ENCODE assay signal across 13 cellular contexts in the genomic region with DNA sequence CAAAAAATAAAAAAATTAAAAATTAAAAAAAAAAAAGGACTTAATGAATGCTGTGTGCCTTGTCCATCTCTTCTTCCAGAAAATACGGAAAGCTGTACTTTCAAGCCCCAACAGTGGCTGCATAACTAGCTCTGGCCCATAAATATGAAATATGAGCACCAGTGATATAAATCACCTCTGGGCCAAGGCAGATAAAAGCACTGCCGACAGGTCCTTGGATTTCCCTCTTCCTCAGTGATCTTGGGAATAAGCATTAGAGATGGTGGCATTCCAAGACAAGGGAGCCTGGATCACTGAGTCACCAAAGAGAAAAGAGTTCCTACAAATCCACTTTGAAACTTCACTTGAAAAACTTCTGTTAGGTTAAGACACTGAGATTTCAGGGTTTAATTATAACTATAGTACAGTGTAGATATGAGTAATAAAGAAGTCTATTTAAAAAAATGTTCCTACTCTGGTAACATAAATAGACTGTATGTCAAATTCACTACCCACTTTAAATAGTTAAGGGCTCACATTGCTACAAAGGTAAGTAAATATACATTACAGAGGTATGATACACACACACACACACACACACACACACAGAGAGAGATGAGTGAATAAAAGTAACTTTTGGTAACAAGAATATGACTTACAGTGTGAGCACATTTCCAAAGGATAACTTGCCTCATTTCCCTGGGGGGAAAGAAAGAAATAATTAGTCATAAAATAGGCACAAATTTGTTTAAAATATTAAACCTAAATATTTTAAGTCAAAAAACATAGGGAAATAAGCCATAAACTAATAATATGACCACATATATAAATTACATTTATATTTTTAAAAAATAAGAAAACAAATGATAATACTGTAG. TPM values are rescaled to one million over a fixed set of nuclear protein-coding genes. Genes with fewer than 3 reads are reported as not detected.
DNase-seq lines count a peak whose midpoint lies in the region; ATAC-seq and TF ChIP-seq lines count a peak whose summit lies in the region.
"Had no signal": no experiment of that assay in that cellular context is flagged by ENCODE, and none has a peak within 500 bp of the region (broad histone marks: within the 10 kb centered on the region; RNA-seq: fewer than 3 reads in every experiment).

No MANE protein-coding gene starts in this region.

- peaks cover 46% of the 10 kb centered on the region for H4K20me1 ChIP-seq in Karpas-422 (ENCODE audit: insufficient read depth, low read depth, low read length)

- ATAC-seq in HG03520 (IDR thresholded peaks at IDR 0.05; ENCODE audit: unreplicated experiment), result no peak

- H3K27ac ChIP-seq in Karpas-422 (ENCODE audit: low read length) (peak overlapping the region; percentile 66), uterus (peak overlapping the region in 1 of 2 donors; percentile 1)
- H3K27ac ChIP-seq: esophagus muscularis mucosa, skin epidermis had no signal

- H3K4me3 ChIP-seq in Karpas-422 (ENCODE audit: low read length) (no peak overlapping the region), fibroblast of mammary gland (ENCODE audit: control insufficient read depth, low read depth, low read length) (no peak overlapping the region), uterus (no peak overlapping the region)
- H3K4me3 ChIP-seq: esophagus muscularis mucosa, skin epidermis, transverse colon had no signal

- DNase-seq in activated naive CD8-positive, alpha-beta T cell treated with anti-CD3 and anti-CD28 coated beads for 36 hours, result no peak
- DNase-seq in Karpas-422, result no peak
- peak; percentile 45 for DNase-seq in fibroblast of mammary gland (ENCODE audit: low read depth)
- peak; percentile 29 to 33 for DNase-seq in uterus
- no peak for DNase-seq in NCI-H2081 treated with DMSO at 0.1 percent for 48 hours (lab: John Stamatoyannopoulos, UW)
- DNase-seq in NCI-H748 (lab: John Stamatoyannopoulos, UW; ENCODE audit: unreplicated experiment), result no peak
- DNase-seq: activated T-cell treated with anti-CD3 and anti-CD28 coated beads, Interleukin-2, amount 50 U/mL, for 48 hours; NCI-H2171; transverse colon had no signal

- H3K9me2 ChIP-seq in Karpas-422 (replicated peaks; ENCODE audit: insufficient read depth, low read length), result no peaks in the 10 kb centered on the region

- TF ChIP-seq CTCF in fibroblast of mammary gland (conservative IDR thresholded peaks at IDR 0.05; ENCODE audit: control insufficient read depth, insufficient read depth, low read depth, low read length), result no peak
- TF ChIP-seq CTCF in uterus (IDR thresholded peaks at IDR 0.05), result no peak

- H3K9ac ChIP-seq in Karpas-422 (ENCODE audit: low read length), result no peak overlapping the region

- peak overlapping the region; percentile 34 for H3K27ac Mint-ChIP-seq in activated naive CD8-positive, alpha-beta T cell
- H3K27ac Mint-ChIP-seq in activated naive CD8-positive, alpha-beta T cell treated with anti-CD3 and anti-CD28 coated beads for 36 hours, result no peak overlapping the region

- H3K27me3 ChIP-seq in Karpas-422 (ENCODE audit: low read length) (no peaks in the 10 kb centered on the region), uterus (no peaks in the 10 kb centered on the region)
- H3K27me3 ChIP-seq: esophagus muscularis mucosa, transverse colon had no signal

- no peaks in the 10 kb centered on the region for H3K27me3 Mint-ChIP-seq in activated naive CD8-positive, alpha-beta T cell
- H3K27me3 Mint-ChIP-seq in activated naive CD8-positive, alpha-beta T cell treated with anti-CD3 and anti-CD28 coated beads for 36 hours, result no peaks in the 10 kb centered on the region

- H3K9me3 Mint-ChIP-seq in activated naive CD8-positive, alpha-beta T cell (ENCODE audit: low read depth), result no peaks in the 10 kb centered on the region
- H3K9me3 Mint-ChIP-seq in activated naive CD8-positive, alpha-beta T cell treated with anti-CD3 and anti-CD28 coated beads for 36 hours, result no peaks in the 10 kb centered on the region

- H3K79me2 ChIP-seq in Karpas-422 (ENCODE audit: low read length), result peaks cover 100% of the 10 kb centered on the region

- peak overlapping the region; percentile 63 for H3K4me2 ChIP-seq in Karpas-422 (ENCODE audit: low read depth, low read length, poor library complexity, severe bottlenecking)

- peaks cover 80% of the 10 kb centered on the region for H3K4me1 Mint-ChIP-seq in activated naive CD8-positive, alpha-beta T cell (ENCODE audit: low read depth)
- peaks cover 62% of the 10 kb centered on the region for H3K4me1 Mint-ChIP-seq in activated naive CD8-positive, alpha-beta T cell treated with anti-CD3 and anti-CD28 coated beads for 36 hours

- H3K36me3 Mint-ChIP-seq in activated naive CD8-positive, alpha-beta T cell, result peaks cover 10% of the 10 kb centered on the region
- peaks cover 32% of the 10 kb centered on the region for H3K36me3 Mint-ChIP-seq in activated naive CD8-positive, alpha-beta T cell treated with anti-CD3 and anti-CD28 coated beads for 36 hours

- intact Hi-C loops in uterus (cut with DNase I; ENCODE audit: low total_unique reads), result no loop called here

- H2AFZ ChIP-seq in Karpas-422 (ENCODE audit: low read length), result no peak overlapping the region

- TF ChIP-seq POLR2A in uterus (IDR thresholded peaks at IDR 0.05), result no peak

- H3K4me1 ChIP-seq in Karpas-422 (ENCODE audit: low read length), result peaks cover 99% of the 10 kb centered on the region
- no peaks in the 10 kb centered on the region for H3K4me1 ChIP-seq in uterus

- peak overlapping the region; percentile 47 for H3K4me3 Mint-ChIP-seq in activated naive CD8-positive, alpha-beta T cell
- H3K4me3 Mint-ChIP-seq in activated naive CD8-positive, alpha-beta T cell treated with anti-CD3 and anti-CD28 coated beads for 36 hours, result no peak overlapping the region

- H3K9me3 ChIP-seq in Karpas-422 (ENCODE audit: low read length) (no peaks in the 10 kb centered on the region), uterus (no peaks in the 10 kb centered on the region)
- H3K9me3 ChIP-seq: esophagus muscularis mucosa, transverse colon had no signal

- peaks cover 26% of the 10 kb centered on the region for H3K36me3 ChIP-seq in Karpas-422 (ENCODE audit: insufficient read depth, low read length)
- H3K36me3 ChIP-seq in uterus, result no peaks in the 10 kb centered on the region

RNA-seq across cellular contexts. Expression of a gene that starts 35.6 kb away (rescaled TPM):
- 10 to 100 TPM; 80.8 to 93.2 TPM for total RNA-seq in activated naive CD8-positive, alpha-beta T cell treated with anti-CD3 and anti-CD28 coated beads for 36 hours
- 24.1 and 55.9 TPM in 2 replicates for total RNA-seq in Karpas-422 (2014; rRNA removed; shearing (Covaris generic); ENCODE audit: low replicate concordance)
- 10 to 100 TPM in 3 of 4 donors, 1 to 10 TPM in 1; 9.7 to 67.9 (median 56.0) TPM for total RNA-seq in uterus

RNA-seq across cellular contexts. Expression of a gene that starts 59.0 kb away (rescaled TPM):
- total RNA-seq in activated naive CD8-positive, alpha-beta T cell treated with anti-CD3 and anti-CD28 coated beads for 36 hours, result 10 to 100 TPM; 37.8 to 42.4 TPM
- 28.3 and 52.2 TPM in 2 replicates for total RNA-seq in Karpas-422 (2014; rRNA removed; shearing (Covaris generic); ENCODE audit: low replicate concordance)
- total RNA-seq in uterus, result 10 to 100 TPM in 2 of 4 donors, 1 to 10 TPM in 2; 7.6 to 15.8 (median 12.2) TPM

Comparison
In these comparisons a context has a peak if more than half of its experiments do, and no peak if none do; other contexts are left out.
1. DNase-seq: peak in fibroblast of mammary gland (single experiment) and uterus (2 of 2); none in activated naive CD8-positive, alpha-beta T cell treated with anti-CD3 and anti-CD28 coated beads for 36 hours (single experiment), Karpas-422 (single experiment), NCI-H2081 treated with DMSO at 0.1 percent for 48 hours (single experiment) and NCI-H748 (single experiment).